In the genomic region with DNA sequence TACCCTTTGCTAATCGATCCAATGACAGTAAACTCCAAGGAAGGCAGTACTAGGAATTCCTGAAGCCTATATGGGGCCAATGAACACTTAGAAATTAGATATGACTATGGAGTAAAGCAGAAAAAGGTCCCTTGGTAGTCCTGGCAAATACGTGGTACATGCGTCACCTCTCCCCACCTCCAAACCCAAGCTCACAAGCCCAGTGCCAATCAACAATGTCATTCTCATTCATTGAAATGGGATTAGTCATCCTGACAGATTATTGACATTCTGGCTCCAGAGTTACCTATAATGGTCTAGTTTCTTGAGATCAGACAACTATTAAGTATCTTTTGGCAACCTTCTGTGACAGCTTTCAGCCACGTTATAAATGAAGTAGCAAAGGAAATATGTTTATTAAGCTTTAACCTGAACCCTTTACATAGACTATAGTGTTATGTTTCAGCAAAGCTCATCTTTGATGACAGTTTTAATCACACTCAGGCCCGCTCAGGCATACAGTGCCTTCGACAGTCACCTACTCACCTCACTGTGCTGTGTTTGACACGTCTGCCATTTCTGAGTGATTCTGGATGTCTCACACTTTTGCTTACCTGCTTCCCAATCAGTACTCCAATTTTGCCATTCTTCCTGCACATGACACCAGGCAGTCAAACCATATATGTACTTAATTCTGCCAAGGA, we compare ENCODE assay signal across 2 cellular contexts.
TF ChIP-seq lines count a peak whose summit lies in the region.

No MANE protein-coding gene starts in this region.

TF ChIP-seq in neural cell, 6 proteins besides CTCF, POLR2A, EP300 and RAD21:
- TF ChIP-seq SMC3 (conservative IDR thresholded peaks at IDR 0.05; ENCODE audit: poor library complexity) = no peak
- peak; percentile 55 for TF ChIP-seq POLR2AphosphoS5 (IDR thresholded peaks at IDR 0.05)

TF ChIP-seq in SK-N-SH, 30 proteins besides CTCF, POLR2A, EP300 and RAD21:
- TF ChIP-seq TCF12 (IDR thresholded peaks at IDR 0.05) (no peak), ZBTB33 (IDR thresholded peaks at IDR 0.05; ENCODE audit: borderline replicate concordance, low read depth) (no peak), JUND (IDR thresholded peaks at IDR 0.05) (no peak), GABPA (IDR thresholded peaks at IDR 0.05; ENCODE audit: low read depth) (no peak), NFIC (IDR thresholded peaks at IDR 0.05; ENCODE audit: borderline replicate concordance) (no peak), RFX5 (IDR thresholded peaks at IDR 0.05; ENCODE audit: low read length) (no peak), SIN3A (IDR thresholded peaks at IDR 0.05; ENCODE audit: borderline replicate concordance, low read depth, low read length) (no peak), SMC3 (IDR thresholded peaks at IDR 0.05; ENCODE audit: low read depth, low read length) (no peak), FOXJ3 (CRISPR knock-in tag; IDR thresholded peaks at IDR 0.05) (no peak), IRF3 (IDR thresholded peaks at IDR 0.05; ENCODE audit: low read depth, low read length) (no peak)
- TF ChIP-seq, protein P1, sequence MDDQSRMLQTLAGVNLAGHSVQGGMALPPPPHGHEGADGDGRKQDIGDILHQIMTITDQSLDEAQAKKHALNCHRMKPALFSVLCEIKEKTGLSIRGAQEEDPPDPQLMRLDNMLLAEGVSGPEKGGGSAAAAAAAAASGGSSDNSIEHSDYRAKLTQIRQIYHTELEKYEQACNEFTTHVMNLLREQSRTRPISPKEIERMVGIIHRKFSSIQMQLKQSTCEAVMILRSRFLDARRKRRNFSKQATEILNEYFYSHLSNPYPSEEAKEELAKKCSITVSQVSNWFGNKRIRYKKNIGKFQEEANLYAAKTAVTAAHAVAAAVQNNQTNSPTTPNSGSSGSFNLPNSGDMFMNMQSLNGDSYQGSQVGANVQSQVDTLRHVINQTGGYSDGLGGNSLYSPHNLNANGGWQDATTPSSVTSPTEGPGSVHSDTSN (IDR thresholded peaks at IDR 0.05) = no peak
- TF ChIP-seq, protein P2, sequence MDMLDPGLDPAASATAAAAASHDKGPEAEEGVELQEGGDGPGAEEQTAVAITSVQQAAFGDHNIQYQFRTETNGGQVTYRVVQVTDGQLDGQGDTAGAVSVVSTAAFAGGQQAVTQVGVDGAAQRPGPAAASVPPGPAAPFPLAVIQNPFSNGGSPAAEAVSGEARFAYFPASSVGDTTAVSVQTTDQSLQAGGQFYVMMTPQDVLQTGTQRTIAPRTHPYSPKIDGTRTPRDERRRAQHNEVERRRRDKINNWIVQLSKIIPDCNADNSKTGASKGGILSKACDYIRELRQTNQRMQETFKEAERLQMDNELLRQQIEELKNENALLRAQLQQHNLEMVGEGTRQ (IDR thresholded peaks at IDR 0.05; ENCODE audit: borderline replicate concordance, low read depth, low read length) = no peak
